12 cellular contexts compared by ENCODE assay signal in genomic region chr22:45783690-45784089, GRCh38.
A peak's percentile ranks its signal among the peaks of the same experiment; 100 is the strongest.
DNase-seq lines count a peak whose midpoint lies in the region; ATAC-seq, FAIRE-seq and TF ChIP-seq lines count a peak whose summit lies in the region.
"Had no signal": no experiment of that assay in that cellular context is flagged by ENCODE, and none has a peak within 500 bp of the region (broad histone marks: within the 10 kb centered on the region; RNA-seq: fewer than 3 reads in every experiment).

No MANE protein-coding gene starts in this region.

- DNase-seq in HepG2 (ENCODE audit: low spot score) = no peak
- DNase-seq in mesenchymal stem cell = no peak
- DNase-seq in left colon = no peak
- no peak for DNase-seq in stimulated activated naive CD8-positive, alpha-beta T cell treated with anti-CD3 and anti-CD28 coated beads, Interleukin-15, Interleukin-2, amounts not matched to agents 100 U/mL and 50 U/mL, for 24 hours
- no peak for DNase-seq in H9
- DNase-seq: NCI-H1105, NCI-H1930, NCI-H2171, NCI-H510A had no signal

- H3K4me1 Mint-ChIP-seq in H9 = peaks cover 35 to 36% of the 10 kb centered on the region in 2 experiments

- H3K56ac ChIP-seq in H9 (ENCODE audit: insufficient read length, low read depth, low read length) = no peak overlapping the region

- H3K79me2 ChIP-seq in HepG2 (ENCODE audit: insufficient read depth, low read length) = peaks cover 4% of the 10 kb centered on the region
- peaks cover 65% of the 10 kb centered on the region for H3K79me2 ChIP-seq in SU-DHL-6 (ENCODE audit: insufficient read depth, low read length)
- H3K79me2 ChIP-seq in H9 (ENCODE audit: insufficient read depth, low read length) = no peaks in the 10 kb centered on the region

- H3K36me3 Mint-ChIP-seq in H9 (ENCODE audit: insufficient read depth in 1 of 3, low read depth in 3 of 3) = peaks cover 0 to 2% (median 2%) of the 10 kb centered on the region in 3 experiments; a peak in 4 of 7 replicates

- H2BK20ac ChIP-seq in H9 (ENCODE audit: low read depth, low read length, poor library complexity, severe bottlenecking) = no peak overlapping the region

- H3K14ac ChIP-seq in mesenchymal stem cell (ENCODE audit: low read length in 2 of 2) (no peak overlapping the region), H9 (ENCODE audit: insufficient read depth, low read length) (no peak overlapping the region)

- peaks cover 42% of the 10 kb centered on the region for H3F3A ChIP-seq in SU-DHL-6 (ENCODE audit: insufficient read depth)

- no peaks in the 10 kb centered on the region; the same call in 1 of the 2 replicates for H4K20me1 ChIP-seq in HepG2 (ENCODE audit: insufficient read depth, low read length)
- H4K20me1 ChIP-seq in SU-DHL-6 (ENCODE audit: low read depth, low read length) = no peaks in the 10 kb centered on the region
- H4K20me1 ChIP-seq in H9 (ENCODE audit: control insufficient read depth, insufficient read depth, insufficient read length) = no peaks in the 10 kb centered on the region

- H3K9me3 ChIP-seq in liver (ENCODE audit: control insufficient read depth in 4 of 4, low read length in 3 of 4) (no peaks in the 10 kb centered on the region), HepG2 (ENCODE audit: low read length) (no peaks in the 10 kb centered on the region), SU-DHL-6 (ENCODE audit: insufficient read depth, low read length) (no peaks in the 10 kb centered on the region), mesenchymal stem cell (ENCODE audit: control insufficient read depth, low read length) (no peaks in the 10 kb centered on the region), H9 (ENCODE audit: control insufficient read depth, low read depth, low read length) (no peaks in the 10 kb centered on the region)

- ATAC-seq in HepG2 (no peak), left colon (no peak)
- no peak for ATAC-seq in stimulated activated naive CD8-positive, alpha-beta T cell treated with anti-CD3 and anti-CD28 coated beads, Interleukin-15, Interleukin-2, amounts not matched to agents 100 U/mL and 50 U/mL, for 24 hours

- 80% methylated on average over 6 of the region's 6 CpGs for WGBS in liver
- WGBS in HepG2 (ENCODE audit: low lambda C conversion rate) = 97% methylated on average over 6 of the region's 6 CpGs
- WGBS in mesenchymal stem cell = 99% methylated on average over 6 of the region's 6 CpGs
- WGBS in H9 (ENCODE audit: extremely low coverage, insufficient read length, low lambda C conversion rate) = no CpG with 5 or more reads among the region's 6 CpGs

- no peak for TF ChIP-seq POLR2A in HepG2 (IDR thresholded peaks at IDR 0.05; ENCODE audit: insufficient read depth in 1 of 2, low read depth in 2 of 2, low read length in 2 of 2)

- H3K4me1 ChIP-seq in liver (ENCODE audit: control insufficient read depth in 4 of 4, insufficient read depth in 4 of 4, low read length in 3 of 4) (peaks cover 0 to 25% (median 15%) of the 10 kb centered on the region in 4 donors), HepG2 (ENCODE audit: insufficient read depth, low read length) (peaks cover 26% of the 10 kb centered on the region), mesenchymal stem cell (ENCODE audit: control insufficient read depth, insufficient read depth, low read depth, low read length) (peaks cover 32% of the 10 kb centered on the region), H9 (ENCODE audit: insufficient read depth, low read length) (no peaks in the 10 kb centered on the region)

- POLR2A ChIA-PET in HepG2 (lab: Yijun Ruan, JAX) = no interaction called here

- TF ChIP-seq RAD21 in liver (IDR thresholded peaks at IDR 0.05) = no peak
- no peak for TF ChIP-seq RAD21 in HepG2 (CRISPR knock-in tag; IDR thresholded peaks at IDR 0.05)

- H2BK15ac ChIP-seq in mesenchymal stem cell (ENCODE audit: low read depth, poor library complexity, severe bottlenecking) (no peak overlapping the region), H9 (ENCODE audit: low read depth, low read length) (no peak overlapping the region)

- TF ChIP-seq EP300 in HepG2 (IDR thresholded peaks at IDR 0.05; ENCODE audit: low read depth in 2 of 2, low read length in 2 of 2) (no peak), HepG2 (CRISPR knock-in tag; IDR thresholded peaks at IDR 0.05; ENCODE audit: borderline replicate concordance) (no peak)

- H4K8ac ChIP-seq in mesenchymal stem cell (ENCODE audit: low read length) (no peak overlapping the region), H9 (replicated peaks; ENCODE audit: insufficient read length, low read depth, low read length) (no peak overlapping the region)

- no peak overlapping the region for H3K9ac ChIP-seq in liver (ENCODE audit: low read depth in 1 of 2, low read length in 2 of 2)
- H3K9ac ChIP-seq in HepG2 (ENCODE audit: insufficient read depth, low read depth, low read length) = no peak overlapping the region
- H3K9ac ChIP-seq in SU-DHL-6 (ENCODE audit: low read length) = peak overlapping the region; percentile 68
- H3K9ac ChIP-seq in mesenchymal stem cell (ENCODE audit: low read length) = no peak overlapping the region
- H3K9ac ChIP-seq in H9 (ENCODE audit: extremely low read depth, insufficient read length, low read length) = no peak overlapping the region

- CTCF ChIA-PET in HepG2 (lab: Yijun Ruan, JAX; ENCODE audit: low intra/inter-chr PET ratio, low total read pairs) = no interaction called here

- H3K23me2 ChIP-seq in H9 (ENCODE audit: insufficient read length, low read depth, low read length, poor library complexity, severe bottlenecking) = no peaks in the 10 kb centered on the region

- H3K23ac ChIP-seq in mesenchymal stem cell (ENCODE audit: low read length in 2 of 2) (no peak overlapping the region), H9 (ENCODE audit: insufficient read length, low read depth, low read length) (no peak overlapping the region)

- no peaks in the 10 kb centered on the region for H3K9me3 Mint-ChIP-seq in H9

- H2BK5ac ChIP-seq in mesenchymal stem cell (ENCODE audit: low read depth, low read length, poor library complexity, severe bottlenecking) (peak overlapping the region; percentile 54), H9 (ENCODE audit: insufficient read length, low read length) (no peak overlapping the region)

- H3K27ac ChIP-seq in liver (ENCODE audit: low read depth in 1 of 2, low read length in 2 of 2) (peak overlapping the region; percentile 49 to 51), HepG2 (ENCODE audit: extremely low read length, insufficient read depth, low read length) (no peak overlapping the region), SU-DHL-6 (ENCODE audit: low read depth, low read length) (peak overlapping the region; percentile 100), mesenchymal stem cell (ENCODE audit: low read length, poor library complexity, severe bottlenecking) (peak overlapping the region; percentile 78), H9 (ENCODE audit: insufficient read length, low read depth, low read length) (no peak overlapping the region)
- H3K27ac ChIP-seq: RWPE1 had no signal

- H4K5ac ChIP-seq in H9 (ENCODE audit: insufficient read length, low read depth, low read length) = no peak overlapping the region

- no peak for TF ChIP-seq CTCF in liver (IDR thresholded peaks at IDR 0.05; ENCODE audit: low read depth, low read length, missing input control)
- no peak for TF ChIP-seq CTCF in HepG2 (CRISPR knock-in tag; IDR thresholded peaks at IDR 0.05)
- TF ChIP-seq CTCF in SU-DHL-6 (IDR thresholded peaks at IDR 0.05; ENCODE audit: insufficient read depth, low read length, poor library complexity, severe bottlenecking) = no peak
- no peak for TF ChIP-seq CTCF in H9 (conservative IDR thresholded peaks at IDR 0.05)

- H3K27ac Mint-ChIP-seq in H9 = no peak overlapping the region

- no TSS peak for BruUV-seq in HepG2 (replicated peaks; lab: Mats Ljungman, UMichigan)

- H2BK12ac ChIP-seq in mesenchymal stem cell (ENCODE audit: low read length in 2 of 2) (peak overlapping the region in 1 of 2 experiments; percentile 54), H9 (ENCODE audit: insufficient read length, low read depth, low read length) (no peak overlapping the region)

- H3K27me3 ChIP-seq in liver (ENCODE audit: control insufficient read depth in 4 of 4, insufficient read depth in 4 of 4, low read length in 3 of 4) (no peaks in the 10 kb centered on the region), HepG2 (ENCODE audit: control insufficient read depth in 1 of 2, insufficient read depth in 2 of 2, low read length in 2 of 2) (no peaks in the 10 kb centered on the region), SU-DHL-6 (ENCODE audit: low read length) (no peaks in the 10 kb centered on the region), mesenchymal stem cell (ENCODE audit: control insufficient read depth in 1 of 2, insufficient read depth in 1 of 2, low read length in 2 of 2) (no peaks in the 10 kb centered on the region), H9 (ENCODE audit: insufficient read depth, low read length) (no peaks in the 10 kb centered on the region)

- H3K4me3 ChIP-seq in liver (ENCODE audit: low read depth in 1 of 3, low read length in 3 of 3) (no peak overlapping the region), HepG2 (replicated peaks in 1 of 3; ENCODE audit: insufficient read depth in 1 of 3, low read depth in 2 of 3, low read length in 3 of 3) (no peak overlapping the region), SU-DHL-6 (ENCODE audit: insufficient read depth, low read length, poor library complexity, severe bottlenecking) (peak overlapping the region; percentile 29), mesenchymal stem cell (ENCODE audit: insufficient read depth in 1 of 2, low read depth in 1 of 2, low read length in 2 of 2) (no peak overlapping the region)

- no peak for FAIRE-seq in HepG2 (lab: Jason Lieb, UNC)

- no peak overlapping the region for H2BK120ac ChIP-seq in mesenchymal stem cell (ENCODE audit: low read depth, low read length)
- H2BK120ac ChIP-seq in H9 (ENCODE audit: low read depth, low read length, poor library complexity, severe bottlenecking) = no peak overlapping the region

- H3K79me1 ChIP-seq in mesenchymal stem cell (replicated peaks; ENCODE audit: low read length, poor library complexity, severe bottlenecking) (peaks cover 24% of the 10 kb centered on the region), H9 (ENCODE audit: insufficient read depth, low read depth, low read length, poor library complexity, severe bottlenecking) (no peaks in the 10 kb centered on the region)

- intact Hi-C loops in HepG2 (cut with micrococcal nuclease; ENCODE audit: unreplicated experiment) (no loop called here), left colon (cut with DNase I, micrococcal nuclease) (no loop called here)

- peak overlapping the region; percentile 100 for H2AK5ac ChIP-seq in mesenchymal stem cell (ENCODE audit: low read length, severe bottlenecking)
- H2AK5ac ChIP-seq in H9 (ENCODE audit: insufficient read length, low read length) = no peak overlapping the region

- no peaks in the 10 kb centered on the region for H3K27me3 Mint-ChIP-seq in H9 (ENCODE audit: low read depth)

- H3K9me2 ChIP-seq in SU-DHL-6 (replicated peaks; ENCODE audit: insufficient read depth, low read length) = no peaks in the 10 kb centered on the region

- no peak overlapping the region for H3K4me3 Mint-ChIP-seq in H9

- H4K91ac ChIP-seq in mesenchymal stem cell (ENCODE audit: low read length) (no peak overlapping the region), H9 (ENCODE audit: insufficient read length, low read depth, low read length) (no peak overlapping the region)

- H3T11ph ChIP-seq in H9 (ENCODE audit: low read length) = no peak overlapping the region

- peaks cover 0 to 5% (median 2%) of the 10 kb centered on the region in 4 donors for H3K36me3 ChIP-seq in liver (ENCODE audit: control insufficient read depth in 4 of 4, insufficient read depth in 3 of 4, low read depth in 1 of 4, low read length in 3 of 4)
- peaks cover 1 to 19% of the 10 kb centered on the region in 2 experiments; a peak in 3 of 5 replicates for H3K36me3 ChIP-seq in HepG2 (replicated peaks in 1 of 2; ENCODE audit: control insufficient read depth in 1 of 2, insufficient read depth in 2 of 2, low read length in 2 of 2)
- H3K36me3 ChIP-seq in SU-DHL-6 (ENCODE audit: low read length) = no peaks in the 10 kb centered on the region
- H3K36me3 ChIP-seq in mesenchymal stem cell (ENCODE audit: control insufficient read depth in 1 of 2, insufficient read depth in 2 of 2, low read depth in 1 of 2, low read length in 2 of 2) = peaks cover 9 to 10% of the 10 kb centered on the region in 2 experiments

- H3K4ac ChIP-seq in mesenchymal stem cell (ENCODE audit: low read depth in 1 of 2, low read length in 2 of 2) = no peak overlapping the region
- no peak overlapping the region for H3K4ac ChIP-seq in H9 (ENCODE audit: low read depth, low read length)

- H2AFZ ChIP-seq in HepG2 (ENCODE audit: low read length) (no peak overlapping the region), SU-DHL-6 (ENCODE audit: low read depth, low read length, severe bottlenecking) (no peak overlapping the region), mesenchymal stem cell (ENCODE audit: low read depth, low read length) (no peak overlapping the region), H9 (ENCODE audit: low read length) (no peak overlapping the region)

- in situ Hi-C loops in HepG2 (cut with HindIII; ENCODE audit: extremely low pct_ligation_motif_present, low pct_unique_long_range_greater_than_20kb) = no loop called here

- H3K18ac ChIP-seq in mesenchymal stem cell (ENCODE audit: low read depth in 1 of 2, low read length in 2 of 2) (no peak overlapping the region), H9 (ENCODE audit: insufficient read length, low read depth, low read length) (no peak overlapping the region)

- H3K4me2 ChIP-seq in HepG2 (ENCODE audit: low read depth, low read length) (no peak overlapping the region), SU-DHL-6 (ENCODE audit: low read depth, low read length, poor library complexity, severe bottlenecking) (peak overlapping the region; percentile 79), mesenchymal stem cell (ENCODE audit: low read length, poor library complexity, severe bottlenecking) (no peak overlapping the region), H9 (ENCODE audit: insufficient read depth, insufficient read length, low read length) (no peak overlapping the region)

Comparison
In these comparisons a context has a peak if more than half of its experiments do, and no peak if none do; other contexts are left out.
1. H3K27ac ChIP-seq: peak in liver (2 of 2), SU-DHL-6 (single experiment) and mesenchymal stem cell (single experiment); none in HepG2 (single experiment) and H9 (single experiment).